9 cellular contexts compared by ENCODE assay signal in genomic region chr19:30008169-30008568, GRCh38.
"Had no signal": no experiment of that assay in that cellular context is flagged by ENCODE, and none has a peak within 500 bp of the region (broad histone marks: within the 10 kb centered on the region; RNA-seq: fewer than 3 reads in every experiment).

No MANE protein-coding gene starts in this region.

- H3K9me3 Mint-ChIP-seq: IgD-negative memory B cell had no signal

- H3K27me3 Mint-ChIP-seq: IgD-negative memory B cell had no signal

- DNase-seq: IMR-90, KBM-7, KG1 had no signal

- H3K27ac Mint-ChIP-seq: IgD-negative memory B cell had no signal

- H3K4me3 ChIP-seq: K562 had no signal

- ATAC-seq: HepG2, K562 had no signal

- H3K27ac ChIP-seq: HL-60, KMS-11 had no signal

- H3K4me3 Mint-ChIP-seq: IgD-negative memory B cell had no signal

- FAIRE-seq: HepG2, HTR-8/SVneo, K562 had no signal
